Comparison of ENCODE assay signal across 8 cellular contexts in genomic region chr1:24722073-24723040, GRCh38. TPM values are rescaled to one million over a fixed set of nuclear protein-coding genes. Genes with fewer than 3 reads are reported as not detected.
A peak's percentile ranks its signal among the peaks of the same experiment; 100 is the strongest.
DNase-seq lines count a peak whose midpoint lies in the region; ATAC-seq and TF ChIP-seq lines count a peak whose summit lies in the region.
"Not testable (repeated sequence)": the region's sequence is repeated elsewhere in the genome, so short reads cannot be mapped to it uniquely, and the experiment has no call there.

No MANE protein-coding gene starts in this region.

- not testable (repeated sequence) for H3K9me3 ChIP-seq in skeletal muscle satellite cell (replicated peaks; ENCODE audit: low read length)

- H3K9ac ChIP-seq in KMS-11, result not testable (repeated sequence)
- H3K9ac ChIP-seq in skeletal muscle satellite cell (ENCODE audit: low read depth, low read length), result peak overlapping the region; percentile 50

- H2AFZ ChIP-seq in KMS-11 (ENCODE audit: low read depth), result peak overlapping the region; percentile 18; the same call in 1 of the 2 replicates

- H4K20me1 ChIP-seq in KMS-11 (ENCODE audit: insufficient read depth), result not testable (repeated sequence)

- CTCF ChIA-PET in RWPE1 (lab: Yijun Ruan, JAX), result interaction anchor here (0.6 to 1.4 kb wide), 2 partner anchors 9 to 214 kb away, joined by 3 to 4 read pairs; no protein-coding TSS in a partner anchor

- peaks cover 43% of the 10 kb centered on the region for H3K4me1 Mint-ChIP-seq in CD14-positive monocyte
- H3K4me1 Mint-ChIP-seq in activated CD4-positive, alpha-beta T cell treated with anti-CD3 and anti-CD28 coated beads, Interleukin-2, amount 10 ng/mL, durations not matched to agents 24 days and 14 days, result peaks cover 13% of the 10 kb centered on the region
- H3K4me1 Mint-ChIP-seq in activated naive CD4-positive, alpha-beta T cell treated with anti-CD3 and anti-CD28 coated beads, Interleukin-2, amount 50 U/mL, for 24 hours, result peaks cover 16% of the 10 kb centered on the region
- peaks cover 0 to 12% of the 10 kb centered on the region in 2 donors for H3K4me1 Mint-ChIP-seq in effector memory CD8-positive, alpha-beta T cell (ENCODE audit: low read depth in 2 of 2)

- H3K4me3 ChIP-seq in KMS-11 (IDR thresholded peaks at IDR 0.05; ENCODE audit: insufficient read depth, low read depth, low read length), result not testable (repeated sequence)
- peak overlapping the region; percentile 46 for H3K4me3 ChIP-seq in skeletal muscle satellite cell (ENCODE audit: low read length)

- H3K27ac Mint-ChIP-seq in CD14-positive monocyte, result peak overlapping the region in 2 of 7 donors; percentile 32 to 42
- peak overlapping the region; percentile 15 for H3K27ac Mint-ChIP-seq in activated CD4-positive, alpha-beta T cell treated with anti-CD3 and anti-CD28 coated beads, Interleukin-2, amount 10 ng/mL, durations not matched to agents 24 days and 14 days
- not testable (repeated sequence) for H3K27ac Mint-ChIP-seq in activated naive CD4-positive, alpha-beta T cell treated with anti-CD3 and anti-CD28 coated beads, Interleukin-2, amount 50 U/mL, for 24 hours
- peak overlapping the region in 1 of 2 donors; percentile 73 for H3K27ac Mint-ChIP-seq in effector memory CD8-positive, alpha-beta T cell

- H3K27ac ChIP-seq in KMS-11, result peak overlapping the region; percentile 47; the same call in 1 of the 2 replicates
- H3K27ac ChIP-seq in RWPE1, result peak overlapping the region; percentile 66

- H3K36me3 Mint-ChIP-seq in CD14-positive monocyte; activated CD4-positive, alpha-beta T cell treated with anti-CD3 and anti-CD28 coated beads, Interleukin-2, amount 10 ng/mL, durations not matched to agents 24 days and 14 days (ENCODE audit: low read depth); activated naive CD4-positive, alpha-beta T cell treated with anti-CD3 and anti-CD28 coated beads, Interleukin-2, amount 50 U/mL, for 24 hours; effector memory CD8-positive, alpha-beta T cell (ENCODE audit: insufficient read depth): not testable (repeated sequence)

- not testable (repeated sequence) for DNase-seq in CD14-positive monocyte (ENCODE audit: low spot score); RWPE1 (ENCODE audit: low spot score); effector memory CD8-positive, alpha-beta T cell
- peak; percentile 72 for DNase-seq in activated CD4-positive, alpha-beta T cell treated with anti-CD3 and anti-CD28 coated beads, Interleukin-2, amount 10 ng/mL, durations not matched to agents 24 days and 14 days
- peak; percentile 49 for DNase-seq in myocyte (ENCODE audit: low read depth)

- H3K4me1 ChIP-seq in KMS-11 (ENCODE audit: low read depth, poor library complexity, severe bottlenecking), result peaks cover 30% of the 10 kb centered on the region
- H3K4me1 ChIP-seq in skeletal muscle satellite cell (ENCODE audit: control insufficient read depth, insufficient read depth, low read length), result peaks cover 59% of the 10 kb centered on the region

- not testable (repeated sequence) for H3K27me3 Mint-ChIP-seq in CD14-positive monocyte (ENCODE audit: low read depth in 3 of 3); activated CD4-positive, alpha-beta T cell treated with anti-CD3 and anti-CD28 coated beads, Interleukin-2, amount 10 ng/mL, durations not matched to agents 24 days and 14 days; activated naive CD4-positive, alpha-beta T cell treated with anti-CD3 and anti-CD28 coated beads, Interleukin-2, amount 50 U/mL, for 24 hours
- H3K27me3 Mint-ChIP-seq in effector memory CD8-positive, alpha-beta T cell, result peaks cover 16 to 24% of the 10 kb centered on the region in 2 donors

- intact Hi-C loops in CD14-positive monocyte (cut with micrococcal nuclease); activated CD4-positive, alpha-beta T cell treated with anti-CD3 and anti-CD28 coated beads, Interleukin-2, amount 10 ng/mL, durations not matched to agents 24 days and 14 days (cut with micrococcal nuclease): not testable (repeated sequence)

- not testable (repeated sequence) for H3K36me3 ChIP-seq in KMS-11 (ENCODE audit: insufficient read depth); skeletal muscle satellite cell (ENCODE audit: insufficient read depth, low read length)

- H3K79me2 ChIP-seq in KMS-11 (ENCODE audit: insufficient read depth, low read depth), result not testable (repeated sequence)

- peak; percentile 24 for ATAC-seq in effector memory CD8-positive, alpha-beta T cell (replicated peaks)

- POLR2A ChIA-PET in RWPE1 (lab: Yijun Ruan, JAX; ENCODE audit: low non-redundant PET), result interaction anchor here (0.6 kb wide), 1 partner anchor 181 kb away, joined by 9 read pairs; no protein-coding TSS in a partner anchor

- peak overlapping the region; percentile 8; the same call in 1 of the 2 replicates for H3K4me2 ChIP-seq in KMS-11
- peak overlapping the region; percentile 68 for H3K4me2 ChIP-seq in skeletal muscle satellite cell (ENCODE audit: low read length)

- peak overlapping the region; percentile 64 to 73 for H3K4me3 Mint-ChIP-seq in CD14-positive monocyte
- H3K4me3 Mint-ChIP-seq in activated CD4-positive, alpha-beta T cell treated with anti-CD3 and anti-CD28 coated beads, Interleukin-2, amount 10 ng/mL, durations not matched to agents 24 days and 14 days, result peak overlapping the region; percentile 80
- peak overlapping the region; percentile 78 for H3K4me3 Mint-ChIP-seq in activated naive CD4-positive, alpha-beta T cell treated with anti-CD3 and anti-CD28 coated beads, Interleukin-2, amount 50 U/mL, for 24 hours
- peak overlapping the region; percentile 69 to 71 for H3K4me3 Mint-ChIP-seq in effector memory CD8-positive, alpha-beta T cell

- not testable (repeated sequence) for TF ChIP-seq CTCF in CD14-positive monocyte (IDR thresholded peaks at IDR 0.05); KMS-11 (conservative IDR thresholded peaks at IDR 0.05; ENCODE audit: low read depth, low read length); RWPE1 (conservative IDR thresholded peaks at IDR 0.05; ENCODE audit: low read depth)

- H3K9me3 Mint-ChIP-seq in CD14-positive monocyte; activated CD4-positive, alpha-beta T cell treated with anti-CD3 and anti-CD28 coated beads, Interleukin-2, amount 10 ng/mL, durations not matched to agents 24 days and 14 days; activated naive CD4-positive, alpha-beta T cell treated with anti-CD3 and anti-CD28 coated beads, Interleukin-2, amount 50 U/mL, for 24 hours; effector memory CD8-positive, alpha-beta T cell: not testable (repeated sequence)

- H3K27me3 ChIP-seq in KMS-11 (ENCODE audit: insufficient read depth, low read depth); skeletal muscle satellite cell (ENCODE audit: control insufficient read depth, insufficient read depth, low read length): not testable (repeated sequence)

RNA-seq across cellular contexts. Expression of gene CLIC4, which starts 22.9 kb away (rescaled TPM):
- 10 to 100 TPM; 24.6 to 38.1 TPM for polyA plus RNA-seq in CD14-positive monocyte
- 15.7 and 17.4 TPM in 2 replicates for total RNA-seq in activated CD4-positive, alpha-beta T cell treated with anti-CD3 and anti-CD28 coated beads, Interleukin-2, amount 10 ng/mL, durations not matched to agents 24 days and 14 days
- 910 and 1,271 TPM in 2 replicates for total RNA-seq in myocyte
- 498 TPM for polyA plus RNA-seq in myocyte (2012)
- total RNA-seq in skeletal muscle satellite cell (2012; rRNA removed), result 271 and 344 TPM in 2 replicates

Comparison
In these comparisons a context has a peak if more than half of its experiments do, and no peak if none do; other contexts are left out.
1. RNA of gene CLIC4, which starts 22.9 kb away (total RNA-seq): 910 to 1,271 TPM in myocyte; 15.7 to 17.4 TPM in activated CD4-positive, alpha-beta T cell treated with anti-CD3 and anti-CD28 coated beads, Interleukin-2, amount 10 ng/mL, durations not matched to agents 24 days and 14 days; every median in the first group is over 10 times any median in the second.
2. Peak in every context shown above with its lines, with median percentiles within 50 percentile points of each other: H3K4me3 Mint-ChIP-seq.